ENCODE assay signal across 8 cellular contexts in the genomic region with DNA sequence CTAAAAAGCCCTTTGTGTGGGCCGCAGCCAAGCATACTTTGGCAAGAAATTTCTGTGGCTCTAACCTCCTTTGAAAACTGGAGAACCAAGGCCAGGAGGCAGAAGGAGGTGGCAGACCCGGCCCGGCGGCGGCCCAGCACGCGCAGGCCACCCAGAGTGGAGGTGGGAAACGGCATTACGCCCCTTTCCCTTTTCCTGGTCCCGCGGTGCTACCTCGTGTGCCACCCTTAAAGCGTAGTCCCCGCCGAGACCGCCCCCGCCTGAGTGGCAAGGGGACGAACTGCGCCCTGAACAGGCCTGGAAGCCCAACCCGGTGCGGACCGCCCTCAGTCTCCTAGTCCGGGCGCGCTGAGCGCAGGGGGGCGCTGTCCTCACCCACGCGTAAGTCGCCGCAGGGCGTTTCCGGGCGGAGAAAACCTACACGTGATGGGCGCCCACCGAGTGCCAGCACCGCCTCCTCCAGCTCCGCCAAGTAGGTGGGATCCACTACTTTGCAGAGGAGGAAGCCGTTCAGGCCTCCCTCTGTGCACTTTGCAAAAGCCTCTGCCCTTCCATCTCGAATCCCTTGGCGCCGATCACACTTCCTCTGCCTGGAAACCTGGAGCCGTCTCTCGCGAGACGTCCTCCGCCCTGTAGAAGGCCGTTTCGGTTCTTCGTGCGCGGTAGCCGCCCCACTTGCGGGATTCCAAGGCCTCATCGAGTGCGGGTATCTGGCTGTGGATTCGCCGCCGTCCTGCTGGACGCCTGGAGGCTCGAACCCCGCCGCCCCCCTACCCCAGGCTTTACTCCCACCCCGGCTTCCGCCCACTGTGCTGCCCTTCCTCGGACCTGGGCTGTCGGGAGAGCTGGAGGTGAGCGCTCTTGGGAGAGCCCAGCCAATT. TPM values are rescaled to one million over a fixed set of nuclear protein-coding genes. Genes with fewer than 3 reads are reported as not detected.
A peak's percentile ranks its signal among the peaks of the same experiment; 100 is the strongest.
DNase-seq lines count a peak whose midpoint lies in the region; ATAC-seq and TF ChIP-seq lines count a peak whose summit lies in the region.

A gene with protein sequence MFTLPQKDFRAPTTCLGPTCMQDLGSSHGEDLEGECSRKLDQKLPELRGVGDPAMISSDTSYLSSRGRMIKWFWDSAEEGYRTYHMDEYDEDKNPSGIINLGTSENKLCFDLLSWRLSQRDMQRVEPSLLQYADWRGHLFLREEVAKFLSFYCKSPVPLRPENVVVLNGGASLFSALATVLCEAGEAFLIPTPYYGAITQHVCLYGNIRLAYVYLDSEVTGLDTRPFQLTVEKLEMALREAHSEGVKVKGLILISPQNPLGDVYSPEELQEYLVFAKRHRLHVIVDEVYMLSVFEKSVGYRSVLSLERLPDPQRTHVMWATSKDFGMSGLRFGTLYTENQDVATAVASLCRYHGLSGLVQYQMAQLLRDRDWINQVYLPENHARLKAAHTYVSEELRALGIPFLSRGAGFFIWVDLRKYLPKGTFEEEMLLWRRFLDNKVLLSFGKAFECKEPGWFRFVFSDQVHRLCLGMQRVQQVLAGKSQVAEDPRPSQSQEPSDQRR (plus strand): TSS at position 420 of the 881 bp plus-strand sequence. CDS start 1,358 bp downstream, outside the sequence.

- DNase-seq in NCI-H2107 (lab: John Stamatoyannopoulos, UW), result peak; percentile 80
- DNase-seq in activated B cell treated with CpG ODN at 0.5 μM for 24 hours, result peak; percentile 86
- DNase-seq in cardiac fibroblast (ENCODE audit: low read depth in 2 of 2), result peak; percentile 94 to 99
- peak; percentile 91 to 93 (median 92) for DNase-seq in immature natural killer cell
- DNase-seq in smooth muscle cell of the brain vasculature (ENCODE audit: low read depth, low spot score), result peak; percentile 86
- DNase-seq in NAMALWA (ENCODE audit: low spot score), result no peak

- CTCF ChIA-PET in activated B cell treated with CpG ODN at 0.5 μM for 24 hours (lab: Charles Lee), result interaction anchor here (0.7 to 1.4 kb wide), 3 partner anchors 28 to 32 kb away, joined by 3 read pairs; partner anchors contain the start of gene EXT2

- no peaks in the 10 kb centered on the region for H3K9me3 Mint-ChIP-seq in activated B cell treated with CpG ODN at 0.5 μM for 24 hours
- no peaks in the 10 kb centered on the region for H3K9me3 Mint-ChIP-seq in immature natural killer cell

- H3K36me3 Mint-ChIP-seq in activated B cell treated with CpG ODN at 0.5 μM for 24 hours (ENCODE audit: low read depth) (peaks cover 10% of the 10 kb centered on the region), immature natural killer cell (peaks cover 0 to 14% (median 0%) of the 10 kb centered on the region in 3 donors)

- no peaks in the 10 kb centered on the region for H3K27me3 Mint-ChIP-seq in activated B cell treated with CpG ODN at 0.5 μM for 24 hours
- peaks cover 0 to 4% (median 2%) of the 10 kb centered on the region in 3 donors for H3K27me3 Mint-ChIP-seq in immature natural killer cell (ENCODE audit: low read depth in 3 of 3)

- peak; percentile 96 for ATAC-seq in GM18517 (IDR thresholded peaks at IDR 0.05; ENCODE audit: unreplicated experiment)
- ATAC-seq in HG02981 (IDR thresholded peaks at IDR 0.05; ENCODE audit: unreplicated experiment), result peak; percentile 98
- ATAC-seq in activated B cell treated with CpG ODN at 0.5 μM for 24 hours (ENCODE audit: low read depth), result peak; percentile 97

- intact Hi-C loops in activated B cell treated with CpG ODN at 0.5 μM for 24 hours (cut with micrococcal nuclease), result loop anchor here (1.0 to 10.0 kb wide), 5 partner anchors 29 to 751 kb away; partner anchors contain the start of genes ALKBH3, API5, EXT2 and HSD17B12

- POLR2A ChIA-PET in activated B cell treated with CpG ODN at 0.5 μM for 24 hours (lab: Charles Lee), result interaction anchor here (0.6 to 1.0 kb wide), 4 partner anchors 13 to 775 kb away, joined by 3 to 5 read pairs (median 3); partner anchors contain the start of gene ALKBH3

- H3K27ac Mint-ChIP-seq in activated B cell treated with CpG ODN at 0.5 μM for 24 hours (peak within 1 kb of the TSS; percentile 87), immature natural killer cell (peak within 1 kb of the TSS; percentile 82 to 97 (median 90))

- TF ChIP-seq CTCF in activated B cell treated with CpG ODN at 0.5 μM for 24 hours (IDR thresholded peaks at IDR 0.05) (peak; percentile 58), cardiac fibroblast (IDR thresholded peaks at IDR 0.05; ENCODE audit: low read depth, low read length) (peak; percentile 72)

- peak within 1 kb of the TSS; percentile 92 for H3K4me3 Mint-ChIP-seq in activated B cell treated with CpG ODN at 0.5 μM for 24 hours
- H3K4me3 Mint-ChIP-seq in immature natural killer cell, result peak within 1 kb of the TSS; percentile 93 to 97 (median 95)

- H3K4me3 ChIP-seq in cardiac fibroblast (replicated peaks in 1 of 2; ENCODE audit: low read depth in 2 of 2, low read length in 2 of 2), result peak within 1 kb of the TSS; percentile 64 to 68

- H3K4me1 Mint-ChIP-seq in activated B cell treated with CpG ODN at 0.5 μM for 24 hours (peaks cover 19% of the 10 kb centered on the region), immature natural killer cell (peaks cover 21 to 28% of the 10 kb centered on the region in 2 donors)

RNA-seq across cellular contexts. Expression of the gene that starts here (rescaled TPM):
- 22.4 and 27.0 TPM in 2 replicates for total RNA-seq in activated B cell treated with CpG ODN at 0.5 μM for 24 hours
- polyA plus RNA-seq in immature natural killer cell, result 1 to 10 TPM; 1.8 to 4.8 (median 3.8) TPM
